In genomic region chr15:28153492-28154119, GRCh38 we compare ENCODE assay signal across 26 cellular contexts. TPM values are rescaled to one million over a fixed set of nuclear protein-coding genes. Genes with fewer than 3 reads are reported as not detected.
DNase-seq lines count a peak whose midpoint lies in the region; ATAC-seq, FAIRE-seq and TF ChIP-seq lines count a peak whose summit lies in the region.
"Had no signal": no experiment of that assay in that cellular context is flagged by ENCODE, and none has a peak within 500 bp of the region (broad histone marks: within the 10 kb centered on the region; RNA-seq: fewer than 3 reads in every experiment).

No MANE protein-coding gene starts in this region.

- H3K36me3 ChIP-seq in heart right ventricle (peaks cover 0 to 26% (median 4%) of the 10 kb centered on the region in 9 donors), stomach (peaks cover 0 to 38% (median 25%) of the 10 kb centered on the region in 4 donors), aorta (ENCODE audit: control insufficient read depth in 1 of 2, insufficient read depth in 2 of 2, low read length in 1 of 2) (no peaks in the 10 kb centered on the region)

- WGBS in heart right ventricle, 2 donors: 45 to 52% methylated on average over 13 of the region's 13 CpGs
- 37 to 63% (median 59%) methylated on average over 13 of the region's 13 CpGs for WGBS in stomach, 5 donors
- WGBS in aorta, 2 donors: 29 to 31% methylated on average over 13 of the region's 13 CpGs

- DNase-seq in Right ventricle myocardium inferior (ENCODE audit: missing footprints) (no peak), cardiac septum (ENCODE audit: low spot score) (no peak), heart right ventricle (no peak), nephron progenitor cell (no peak), urothelium cell line (ENCODE audit: low spot score) (no peak), stomach (no peak), germinal center (ENCODE audit: low spot score) (no peak), aorta (no peak)
- DNase-seq: 8988T, Kasumi-1, MV-4-11, NCI-H1105, NCI-H1436 treated with DMSO at 0.1 percent for 48 hours, NCI-H187 treated with DMSO at 0.1 percent for 48 hours, NCI-H446, NCI-H524 treated with DMSO at 0.1 percent for 48 hours, NCI-H774, SJCRH30 had no signal

- peak overlapping the region; percentile 87 for H3K27ac Mint-ChIP-seq in nephron progenitor cell

- H3K9me3 Mint-ChIP-seq in nephron progenitor cell: peaks cover 60% of the 10 kb centered on the region

- no peaks in the 10 kb centered on the region for H3K27me3 ChIP-seq in heart right ventricle
- no peaks in the 10 kb centered on the region for H3K27me3 ChIP-seq in stomach
- no peaks in the 10 kb centered on the region for H3K27me3 ChIP-seq in aorta (ENCODE audit: control insufficient read depth in 1 of 2, insufficient read depth in 2 of 2, low read length in 1 of 2)
- H3K27me3 ChIP-seq: SJCRH30 had no signal

- H3K27ac ChIP-seq in heart right ventricle (peak overlapping the region in 2 of 10 donors; percentile 3 to 4), stomach (no peak overlapping the region), aorta (ENCODE audit: low read depth in 1 of 2, low read length in 2 of 2) (no peak overlapping the region)
- H3K27ac ChIP-seq: SJCRH30 had no signal

- H3K9me3 ChIP-seq in heart right ventricle (peaks cover 0 to 31% (median 8%) of the 10 kb centered on the region in 11 donors), stomach (peaks cover 0 to 16% (median 7%) of the 10 kb centered on the region in 4 donors), aorta (ENCODE audit: control insufficient read depth, low read length) (no peaks in the 10 kb centered on the region)

- ATAC-seq in Right ventricle myocardium inferior (peak; percentile 83), heart right ventricle (peak in 7 of 8 donors; percentile 33 to 85 (median 78)), aorta (ENCODE audit: low FRiP score) (no peak)
- ATAC-seq: HCT116, K562 had no signal

- H3K36me3 Mint-ChIP-seq in nephron progenitor cell (ENCODE audit: low read depth): peaks cover 82% of the 10 kb centered on the region

- FAIRE-seq in urothelium cell line (lab: Jason Lieb, UNC): peak; percentile 58
- FAIRE-seq: D721Med, GM19239, H1, HTR-8/SVneo, K562, RCC 7860 had no signal

- H3K4me3 Mint-ChIP-seq in nephron progenitor cell: no peak overlapping the region

- intact Hi-C loops in Right ventricle myocardium inferior (cut with DNase I) (no loop called here), cardiac septum (cut with DNase I) (no loop called here), heart right ventricle (cut with DNase I) (no loop called here), stomach (cut with DNase I; ENCODE audit: low total_unique reads) (no loop called here), aorta (cut with DNase I) (no loop called here)

- TF ChIP-seq EP300 in stomach (IDR thresholded peaks at IDR 0.05): no peak

- no peak overlapping the region for H3K4me3 ChIP-seq in heart right ventricle
- H3K4me3 ChIP-seq in stomach: no peak overlapping the region
- H3K4me3 ChIP-seq in aorta (ENCODE audit: low read length in 2 of 2): no peak overlapping the region
- H3K4me3 ChIP-seq: K562, SJCRH30 had no signal

- H3K4me1 Mint-ChIP-seq in nephron progenitor cell: no peaks in the 10 kb centered on the region

- H3K27me3 Mint-ChIP-seq in nephron progenitor cell (ENCODE audit: low read depth, poor library complexity): no peaks in the 10 kb centered on the region

- TF ChIP-seq CTCF in heart right ventricle (IDR thresholded peaks at IDR 0.05) (peak in 1 of 9 donors; percentile 6), nephron progenitor cell (IDR thresholded peaks at IDR 0.05) (no peak), stomach (IDR thresholded peaks at IDR 0.05) (no peak)

- TF ChIP-seq POLR2A in stomach (IDR thresholded peaks at IDR 0.05): no peak

- peaks cover 0 to 13% (median 0%) of the 10 kb centered on the region in 9 donors for H3K4me1 ChIP-seq in heart right ventricle
- H3K4me1 ChIP-seq in stomach: peaks cover 0 to 4% (median 0%) of the 10 kb centered on the region in 4 donors
- peaks cover 2 to 3% of the 10 kb centered on the region in 2 donors for H3K4me1 ChIP-seq in aorta (ENCODE audit: control insufficient read depth in 1 of 2, insufficient read depth in 2 of 2, low read length in 2 of 2)
- H3K4me1 ChIP-seq: SJCRH30 had no signal

RNA-seq across cellular contexts. Expression of gene OCA2, which starts 54.5 kb away (rescaled TPM):
- total RNA-seq in Right ventricle myocardium inferior (not detected), cardiac septum (not detected), heart right ventricle (under 1 TPM in 4 of 10 donors, not detected in 6; 0.17 to 0.32 (median 0.20) TPM), stomach (under 1 TPM in 2 of 5 donors, not detected in 3; 0.55 to 0.89 TPM), aorta (1 to 10 TPM; 3.0 to 4.0 TPM)
- polyA plus RNA-seq in heart right ventricle (under 1 TPM; 0.04 to 0.15 TPM), stomach (under 1 TPM in 2 of 3 donors, not detected in 1; 0.12 to 0.75 TPM), aorta (1 to 10 TPM; 1.6 to 1.9 TPM)
- total RNA-seq: M059J, SJCRH30 had no signal
